Comparison of ENCODE assay signal across 8 cellular contexts in genomic region chr1:241998950-241999495, GRCh38. TPM values are rescaled to one million over a fixed set of nuclear protein-coding genes. Genes with fewer than 3 reads are reported as not detected.
DNase-seq lines count a peak whose midpoint lies in the region; ATAC-seq and TF ChIP-seq lines count a peak whose summit lies in the region.

Gene MAP1LC3C, minus strand, starts transcription at chr1:241999098. Its CDS starts 90 bp downstream, at chr1:241999008.

- peak within 1 kb of the TSS; percentile 43 for H3K4me3 ChIP-seq in GM06990 (replicated peaks; ENCODE audit: low read depth, low read length)
- no peak within 1 kb of the TSS for H3K4me3 ChIP-seq in effector memory CD4-positive, alpha-beta T cell (ENCODE audit: insufficient read depth, low read depth, low read length, poor library complexity, severe bottlenecking)

- ATAC-seq in T-helper 17 cell (no peak), left ventricle myocardium superior (peak; percentile 49)

- H3K36me3 Mint-ChIP-seq in T-helper 17 cell (ENCODE audit: low read depth) (no peaks in the 10 kb centered on the region), Calu3 (ENCODE audit: insufficient read depth, unreplicated experiment) (no peaks in the 10 kb centered on the region)

- DNase-seq in GM06990 (ENCODE audit: extremely low read depth, insufficient read length) = no peak
- no peak for DNase-seq in T-helper 17 cell
- DNase-seq in left ventricle myocardium superior = no peak
- peak; percentile 45 for DNase-seq in retina
- no peak for DNase-seq in effector memory CD4-positive, alpha-beta T cell
- DNase-seq in NAMALWA (ENCODE audit: low spot score) = no peak
- DNase-seq in Calu3 = no peak
- DNase-seq in AG20443 (ENCODE audit: low spot score) = no peak

- H3K9me3 Mint-ChIP-seq in Calu3 (ENCODE audit: low read depth, unreplicated experiment) = no peaks in the 10 kb centered on the region

- CTCF ChIA-PET in Calu3 (lab: Charles Lee) = interaction anchor here (0.6 to 1.6 kb wide), 5 partner anchors 9 to 134 kb away, joined by 3 to 6 read pairs (median 3); no protein-coding TSS in a partner anchor

- intact Hi-C loops in left ventricle myocardium superior (cut with micrococcal nuclease) (no loop called here), Calu3 (cut with micrococcal nuclease; ENCODE audit: unreplicated experiment) (no loop called here)

- H3K4me1 Mint-ChIP-seq in T-helper 17 cell (peaks cover 6% of the 10 kb centered on the region), Calu3 (ENCODE audit: low read depth, unreplicated experiment) (peaks cover 9% of the 10 kb centered on the region)

- H3K27ac ChIP-seq in effector memory CD4-positive, alpha-beta T cell (ENCODE audit: insufficient read depth, low read length, poor library complexity, severe bottlenecking) = no peak within 1 kb of the TSS

- no peaks in the 10 kb centered on the region; the same call in 1 of the 2 replicates for H3K27me3 ChIP-seq in GM06990 (replicated peaks; ENCODE audit: control insufficient read depth, insufficient read depth, low read length)
- no peaks in the 10 kb centered on the region for H3K27me3 ChIP-seq in effector memory CD4-positive, alpha-beta T cell (replicated peaks; ENCODE audit: control insufficient read depth, insufficient read depth, low read length, poor library complexity, severe bottlenecking)

- no peaks in the 10 kb centered on the region for H3K9me3 ChIP-seq in T-helper 17 cell (ENCODE audit: control insufficient read depth, low read length, poor library complexity, severe bottlenecking)
- H3K9me3 ChIP-seq in effector memory CD4-positive, alpha-beta T cell (ENCODE audit: control insufficient read depth, low read length) = no peaks in the 10 kb centered on the region

- no peaks in the 10 kb centered on the region for H3K36me3 ChIP-seq in GM06990 (ENCODE audit: control insufficient read depth, insufficient read depth, low read length)
- no peaks in the 10 kb centered on the region for H3K36me3 ChIP-seq in effector memory CD4-positive, alpha-beta T cell (ENCODE audit: control insufficient read depth, insufficient read depth, low read length)

- BruUV-seq in Calu3 (replicated peaks; lab: Mats Ljungman, UMichigan) = no TSS peak

- H3K4me3 Mint-ChIP-seq in T-helper 17 cell (peak within 1 kb of the TSS; percentile 49), Calu3 (ENCODE audit: low read depth, unreplicated experiment) (no peak within 1 kb of the TSS)

- H3K27me3 Mint-ChIP-seq in T-helper 17 cell (no peaks in the 10 kb centered on the region), Calu3 (ENCODE audit: unreplicated experiment) (no peaks in the 10 kb centered on the region)

- no peaks in the 10 kb centered on the region for H3K4me1 ChIP-seq in effector memory CD4-positive, alpha-beta T cell (ENCODE audit: control insufficient read depth, insufficient read depth, low read length, poor library complexity, severe bottlenecking)

- TF ChIP-seq CTCF in GM06990 (IDR thresholded peaks at IDR 0.05; ENCODE audit: insufficient read depth, low read length, poor library complexity, severe bottlenecking) (no peak), Calu3 (IDR thresholded peaks at IDR 0.05; ENCODE audit: unreplicated experiment) (no peak)

- H3K27ac Mint-ChIP-seq in T-helper 17 cell = peak within 1 kb of the TSS; percentile 61
- H3K27ac Mint-ChIP-seq in Calu3 (ENCODE audit: unreplicated experiment) = no peak within 1 kb of the TSS

RNA-seq across cellular contexts. Expression of gene MAP1LC3C, which starts in this region (rescaled TPM):
- total RNA-seq in T-helper 17 cell (not detected), left ventricle myocardium superior (not detected), Calu3 (2022) (not detected in 2 replicates)

Comparison
In these comparisons a context has a peak if more than half of its experiments do, and no peak if none do; other contexts are left out.
1. Peak in ATAC-seq in left ventricle myocardium superior; RNA of the gene not detected or under 1 TPM.